Comparison of ENCODE assay signal across 25 cellular contexts in genomic region chr2:16828044-16828827, GRCh38.
"Had no signal": no experiment of that assay in that cellular context is flagged by ENCODE, and none has a peak within 500 bp of the region (broad histone marks: within the 10 kb centered on the region; RNA-seq: fewer than 3 reads in every experiment).

No MANE protein-coding gene starts in this region.

- FAIRE-seq: K562 had no signal

- DNase-seq: activated B cell treated with CpG ODN at 0.5 μM for 24 hours; activated CD4-positive, alpha-beta T cell treated with anti-CD3 and anti-CD28 coated beads for 1 hour; activated CD4-positive, alpha-beta T cell treated with anti-CD3 and anti-CD28 coated beads, Interleukin-2, amount 10 ng/mL, durations not matched to agents 24 days and 14 days; activated CD4-positive, alpha-beta T cell treated with anti-CD3 and anti-CD28 coated beads, Interleukin-2, amount 50 U/mL, for 48 hours; activated CD8-positive, alpha-beta memory T cell treated with anti-CD3 and anti-CD28 coated beads, Interleukin-2, amount 10 ng/mL, durations not matched to agents 7 days and 5 days; activated effector memory CD4-positive, alpha-beta T cell treated with anti-CD3 and anti-CD28 coated beads, Interleukin-2, amount 50 U/mL, for 16 hours; activated naive CD4-positive, alpha-beta T cell treated with Interleukin-2 at 50 U/mL for 16 hours; activated naive CD8-positive, alpha-beta T cell treated with anti-CD3 and anti-CD28 coated beads, Interleukin-2, amount 50 U/mL, for 24 hours; activated T-cell treated with anti-CD3 and anti-CD28 coated beads, Interleukin-2, amount 50 U/mL, for 24 hours; amniotic stem cell; Karpas-422; NCI-H1105 treated with DMSO at 0.1 percent for 48 hours; NCI-H1436 treated with DMSO at 0.1 percent for 48 hours; NCI-H187; NCI-H2081; NCI-H510A treated with DMSO at 0.1 percent for 48 hours; NCI-H69; PC-3; SHP77 treated with DMSO at 0.1 percent for 48 hours had no signal

- H3K9me3 Mint-ChIP-seq: activated B cell treated with CpG ODN at 0.5 μM for 24 hours; activated CD4-positive, alpha-beta T cell treated with anti-CD3 and anti-CD28 coated beads, Interleukin-2, amount 10 ng/mL, durations not matched to agents 24 days and 14 days; activated naive CD8-positive, alpha-beta T cell treated with anti-CD3 and anti-CD28 coated beads, Interleukin-2, amount 50 U/mL, for 24 hours; activated T-cell treated with anti-CD3 and anti-CD28 coated beads, Interleukin-2, amount 50 U/mL, for 24 hours; brain; T-helper 1 cell treated with Interleukin-12 subunit alpha and Interleukin-12 subunit beta and Interleukin-4 antibody, amounts not matched to agents 30 μg/mL and 1 μg/mL, for 36 hours had no signal

- H3K4me1 ChIP-seq: ascending aorta had no signal

- H3K27me3 ChIP-seq: ascending aorta, cardiac muscle cell had no signal

- H3K36me3 ChIP-seq: ascending aorta, cardiac muscle cell had no signal

- H3K27ac ChIP-seq: ascending aorta, cardiac muscle cell had no signal

- H3K27ac Mint-ChIP-seq: activated B cell treated with CpG ODN at 0.5 μM for 24 hours; activated CD4-positive, alpha-beta T cell treated with anti-CD3 and anti-CD28 coated beads, Interleukin-2, amount 10 ng/mL, durations not matched to agents 24 days and 14 days; activated CD8-positive, alpha-beta memory T cell treated with anti-CD3 and anti-CD28 coated beads, Interleukin-2, amount 10 ng/mL, durations not matched to agents 7 days and 5 days; activated naive CD4-positive, alpha-beta T cell treated with anti-CD3 and anti-CD28 coated beads, Interleukin-2, amount 50 U/mL, for 72 hours; activated naive CD8-positive, alpha-beta T cell treated with anti-CD3 and anti-CD28 coated beads, Interleukin-2, amount 50 U/mL, for 24 hours; activated T-cell treated with anti-CD3 and anti-CD28 coated beads, Interleukin-2, amount 50 U/mL, for 24 hours; brain; T-helper 1 cell treated with Interleukin-12 subunit alpha and Interleukin-12 subunit beta and Interleukin-4 antibody, amounts not matched to agents 30 μg/mL and 1 μg/mL, for 36 hours had no signal

- ATAC-seq: activated CD8-positive, alpha-beta memory T cell treated with anti-CD3 and anti-CD28 coated beads, Interleukin-2, amount 10 ng/mL, durations not matched to agents 7 days and 5 days; activated naive CD4-positive, alpha-beta T cell treated with anti-CD3 and anti-CD28 coated beads, Interleukin-2, amount 50 U/mL, for 72 hours; activated naive CD8-positive, alpha-beta T cell treated with anti-CD3 and anti-CD28 coated beads, Interleukin-2, amount 50 U/mL, for 24 hours; K562; PC-3 had no signal

- H3K36me3 Mint-ChIP-seq: activated CD8-positive, alpha-beta memory T cell treated with anti-CD3 and anti-CD28 coated beads, Interleukin-2, amount 10 ng/mL, durations not matched to agents 7 days and 5 days; activated naive CD4-positive, alpha-beta T cell treated with anti-CD3 and anti-CD28 coated beads, Interleukin-2, amount 50 U/mL, for 72 hours; brain had no signal

- H3K9me3 ChIP-seq: ascending aorta had no signal

- H3K4me3 ChIP-seq: ascending aorta, cardiac muscle cell, K562 had no signal

- H3K4me1 Mint-ChIP-seq: activated CD4-positive, alpha-beta T cell treated with anti-CD3 and anti-CD28 coated beads, Interleukin-2, amount 10 ng/mL, durations not matched to agents 24 days and 14 days; activated CD8-positive, alpha-beta memory T cell treated with anti-CD3 and anti-CD28 coated beads, Interleukin-2, amount 10 ng/mL, durations not matched to agents 7 days and 5 days; activated naive CD8-positive, alpha-beta T cell treated with anti-CD3 and anti-CD28 coated beads, Interleukin-2, amount 50 U/mL, for 24 hours; brain had no signal

- H3K4me3 Mint-ChIP-seq: activated B cell treated with CpG ODN at 0.5 μM for 24 hours; activated CD4-positive, alpha-beta T cell treated with anti-CD3 and anti-CD28 coated beads, Interleukin-2, amount 10 ng/mL, durations not matched to agents 24 days and 14 days; activated CD8-positive, alpha-beta memory T cell treated with anti-CD3 and anti-CD28 coated beads, Interleukin-2, amount 10 ng/mL, durations not matched to agents 7 days and 5 days; activated naive CD8-positive, alpha-beta T cell treated with anti-CD3 and anti-CD28 coated beads, Interleukin-2, amount 50 U/mL, for 24 hours; activated T-cell treated with anti-CD3 and anti-CD28 coated beads, Interleukin-2, amount 50 U/mL, for 24 hours; brain; T-helper 1 cell treated with Interleukin-12 subunit alpha and Interleukin-12 subunit beta and Interleukin-4 antibody, amounts not matched to agents 30 μg/mL and 1 μg/mL, for 36 hours had no signal

- H3K27me3 Mint-ChIP-seq: activated CD8-positive, alpha-beta memory T cell treated with anti-CD3 and anti-CD28 coated beads, Interleukin-2, amount 10 ng/mL, durations not matched to agents 7 days and 5 days; activated T-cell treated with anti-CD3 and anti-CD28 coated beads, Interleukin-2, amount 50 U/mL, for 24 hours; brain had no signal
